In the genomic region with DNA sequence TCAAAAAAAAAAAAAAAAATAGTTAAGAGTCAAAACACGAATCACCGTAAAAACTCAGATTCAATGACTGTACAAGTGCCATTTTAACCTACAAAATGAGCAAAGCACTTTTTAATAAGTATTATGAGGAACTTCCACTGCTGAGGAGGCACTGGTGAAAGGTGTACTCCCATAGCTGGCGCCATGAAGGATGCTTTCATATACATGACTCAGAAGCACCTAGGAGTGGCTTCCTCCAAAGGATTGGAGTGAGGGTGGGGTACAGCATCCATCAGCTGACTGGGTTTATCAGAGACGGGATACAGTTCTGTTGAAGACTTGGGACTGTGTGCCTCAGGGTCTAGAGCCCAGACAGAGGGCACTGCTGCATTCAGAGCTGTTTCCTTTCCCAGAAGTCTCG, we compare ENCODE assay signal across 19 cellular contexts.
"Had no signal": no experiment of that assay in that cellular context is flagged by ENCODE, and none has a peak within 500 bp of the region (broad histone marks: within the 10 kb centered on the region; RNA-seq: fewer than 3 reads in every experiment).

No MANE protein-coding gene starts in this region.

- H2AFZ ChIP-seq: neural progenitor cell, parathyroid adenoma had no signal

- H3K9me3 ChIP-seq: gastrocnemius medialis, heart right ventricle, tibial nerve had no signal

- H3K27ac ChIP-seq: epithelial cell of prostate, gastrocnemius medialis, heart right ventricle, neural progenitor cell, parathyroid adenoma, tibial nerve had no signal

- H3K4me1 Mint-ChIP-seq: activated CD4-positive, alpha-beta T cell treated with anti-CD3 and anti-CD28 coated beads, Interleukin-2, amount 10 ng/mL, durations not matched to agents 7 days and 5 days; brain; neural progenitor cell had no signal

- ATAC-seq: effector memory CD8-positive, alpha-beta T cell; gastrocnemius medialis; heart right ventricle had no signal

- H3K27me3 ChIP-seq: gastrocnemius medialis, heart right ventricle, neural progenitor cell, tibial nerve had no signal

- H3K4me1 ChIP-seq: gastrocnemius medialis, heart right ventricle, neural progenitor cell, parathyroid adenoma, tibial nerve had no signal

- H3K4me3 ChIP-seq: gastrocnemius medialis, heart right ventricle, neural progenitor cell, tibial nerve had no signal

- H3K9ac ChIP-seq: neural progenitor cell, parathyroid adenoma had no signal

- H3K27me3 Mint-ChIP-seq: activated CD4-positive, alpha-beta T cell treated with anti-CD3 and anti-CD28 coated beads, Interleukin-2, amount 10 ng/mL, durations not matched to agents 7 days and 5 days; activated naive CD8-positive, alpha-beta T cell; dendritic cell treated with granulocyte-macrophage colony-stimulating factor and Interleukin-4, amounts not matched to agents 40 ng/mL and 50 ng/mL, for 4 days had no signal

- DNase-seq: activated CD4-positive, alpha-beta T cell treated with anti-CD3 and anti-CD28 coated beads, Interleukin-2, amount 10 ng/mL, durations not matched to agents 7 days and 5 days; activated gamma-delta T cell treated with Interleukin-2 at 50 U/mL for 16 hours; amniotic stem cell; cerebellar nuclear complex; effector memory CD8-positive, alpha-beta T cell; gastrocnemius medialis; heart right ventricle; naive B cell; stimulated activated CD4-positive, alpha-beta T cell treated with anti-CD3 and anti-CD28 coated beads, Interleukin-4, amount 100 ng/mL, for 24 hours; stimulated activated naive CD4-positive, alpha-beta T cell treated with Interleukin-2 at 50 U/mL for 16 hours; substantia nigra had no signal

- H3K36me3 Mint-ChIP-seq: activated naive CD8-positive, alpha-beta T cell; brain; naive B cell; neural progenitor cell had no signal

- H3K4me3 Mint-ChIP-seq: activated CD4-positive, alpha-beta T cell treated with anti-CD3 and anti-CD28 coated beads, Interleukin-2, amount 10 ng/mL, durations not matched to agents 7 days and 5 days; activated naive CD8-positive, alpha-beta T cell; brain; dendritic cell treated with granulocyte-macrophage colony-stimulating factor and Interleukin-4, amounts not matched to agents 40 ng/mL and 50 ng/mL, for 4 days; effector memory CD8-positive, alpha-beta T cell; naive B cell; neural progenitor cell; T-helper 2 cell treated with Interferon-gamma antibody and Interleukin-4, amounts not matched to agents 5 μg/mL and 100 μg/mL, for 36 hours had no signal

- H3K27ac Mint-ChIP-seq: activated CD4-positive, alpha-beta T cell treated with anti-CD3 and anti-CD28 coated beads, Interleukin-2, amount 10 ng/mL, durations not matched to agents 7 days and 5 days; activated naive CD8-positive, alpha-beta T cell; brain; dendritic cell treated with granulocyte-macrophage colony-stimulating factor and Interleukin-4, amounts not matched to agents 40 ng/mL and 50 ng/mL, for 4 days; effector memory CD8-positive, alpha-beta T cell; T-helper 2 cell treated with Interferon-gamma antibody and Interleukin-4, amounts not matched to agents 5 μg/mL and 100 μg/mL, for 36 hours had no signal

- H3K4me2 ChIP-seq: neural progenitor cell had no signal

- H3K36me3 ChIP-seq: gastrocnemius medialis, heart right ventricle, neural progenitor cell, tibial nerve had no signal

- H3K9me3 Mint-ChIP-seq: activated CD4-positive, alpha-beta T cell treated with anti-CD3 and anti-CD28 coated beads, Interleukin-2, amount 10 ng/mL, durations not matched to agents 7 days and 5 days; dendritic cell treated with granulocyte-macrophage colony-stimulating factor and Interleukin-4, amounts not matched to agents 40 ng/mL and 50 ng/mL, for 4 days; effector memory CD8-positive, alpha-beta T cell; T-helper 2 cell treated with Interferon-gamma antibody and Interleukin-4, amounts not matched to agents 5 μg/mL and 100 μg/mL, for 36 hours had no signal
